In the genomic region with DNA sequence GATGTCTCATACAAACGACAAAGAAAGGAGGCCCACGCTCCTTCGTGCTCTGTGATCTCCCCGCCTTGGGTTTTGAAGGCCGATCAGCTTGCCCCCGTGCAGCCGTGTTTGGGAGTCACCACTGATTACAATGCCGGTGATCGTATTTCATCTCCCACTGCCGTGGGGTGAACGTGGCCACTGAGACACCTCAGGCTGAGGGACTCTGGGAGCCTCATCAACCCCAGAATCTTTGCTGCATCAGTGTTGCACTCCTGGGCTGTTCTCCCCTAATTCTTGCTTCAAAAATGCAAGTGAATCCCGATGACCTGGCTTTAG, we compare ENCODE assay signal across 1 cellular context.
A peak's percentile ranks its signal among the peaks of the same experiment; 100 is the strongest.
TF ChIP-seq lines count a peak whose summit lies in the region.

No MANE protein-coding gene starts in this region.

TF ChIP-seq in K562, 482 proteins besides CTCF, POLR2A, EP300 and RAD21 (continued from another document):
- TF ChIP-seq, protein P1, sequence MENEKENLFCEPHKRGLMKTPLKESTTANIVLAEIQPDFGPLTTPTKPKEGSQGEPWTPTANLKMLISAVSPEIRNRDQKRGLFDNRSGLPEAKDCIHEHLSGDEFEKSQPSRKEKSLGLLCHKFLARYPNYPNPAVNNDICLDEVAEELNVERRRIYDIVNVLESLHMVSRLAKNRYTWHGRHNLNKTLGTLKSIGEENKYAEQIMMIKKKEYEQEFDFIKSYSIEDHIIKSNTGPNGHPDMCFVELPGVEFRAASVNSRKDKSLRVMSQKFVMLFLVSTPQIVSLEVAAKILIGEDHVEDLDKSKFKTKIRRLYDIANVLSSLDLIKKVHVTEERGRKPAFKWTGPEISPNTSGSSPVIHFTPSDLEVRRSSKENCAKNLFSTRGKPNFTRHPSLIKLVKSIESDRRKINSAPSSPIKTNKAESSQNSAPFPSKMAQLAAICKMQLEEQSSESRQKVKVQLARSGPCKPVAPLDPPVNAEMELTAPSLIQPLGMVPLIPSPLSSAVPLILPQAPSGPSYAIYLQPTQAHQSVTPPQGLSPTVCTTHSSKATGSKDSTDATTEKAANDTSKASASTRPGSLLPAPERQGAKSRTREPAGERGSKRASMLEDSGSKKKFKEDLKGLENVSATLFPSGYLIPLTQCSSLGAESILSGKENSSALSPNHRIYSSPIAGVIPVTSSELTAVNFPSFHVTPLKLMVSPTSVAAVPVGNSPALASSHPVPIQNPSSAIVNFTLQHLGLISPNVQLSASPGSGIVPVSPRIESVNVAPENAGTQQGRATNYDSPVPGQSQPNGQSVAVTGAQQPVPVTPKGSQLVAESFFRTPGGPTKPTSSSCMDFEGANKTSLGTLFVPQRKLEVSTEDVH (IDR thresholded peaks at IDR 0.05; ENCODE audit: low read depth, partially characterized antibody) = no peak
- TF ChIP-seq, protein P2, sequence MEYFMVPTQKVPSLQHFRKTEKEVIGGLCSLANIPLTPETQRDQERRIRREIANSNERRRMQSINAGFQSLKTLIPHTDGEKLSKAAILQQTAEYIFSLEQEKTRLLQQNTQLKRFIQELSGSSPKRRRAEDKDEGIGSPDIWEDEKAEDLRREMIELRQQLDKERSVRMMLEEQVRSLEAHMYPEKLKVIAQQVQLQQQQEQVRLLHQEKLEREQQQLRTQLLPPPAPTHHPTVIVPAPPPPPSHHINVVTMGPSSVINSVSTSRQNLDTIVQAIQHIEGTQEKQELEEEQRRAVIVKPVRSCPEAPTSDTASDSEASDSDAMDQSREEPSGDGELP (CRISPR knock-in tag; IDR thresholded peaks at IDR 0.05; ENCODE audit: borderline replicate concordance) = 0 out of 2 replicates have a peak, but pooled peaks have one; percentile 0
- TF ChIP-seq TGIF2 (CRISPR knock-in tag; IDR thresholded peaks at IDR 0.05) = no peak
TF ChIP-seq in K562: peak in this region for 2.
